In genomic region chr16:87924937-87925670, GRCh38 we compare ENCODE assay signal across 12 cellular contexts. TPM values are rescaled to one million over a fixed set of nuclear protein-coding genes. Genes with fewer than 3 reads are reported as not detected.
A peak's percentile ranks its signal among the peaks of the same experiment; 100 is the strongest.
DNase-seq lines count a peak whose midpoint lies in the region; ATAC-seq, FAIRE-seq and TF ChIP-seq lines count a peak whose summit lies in the region.
"Had no signal": no experiment of that assay in that cellular context is flagged by ENCODE, and none has a peak within 500 bp of the region (broad histone marks: within the 10 kb centered on the region; RNA-seq: fewer than 3 reads in every experiment).

No MANE protein-coding gene starts in this region.

- no peak for TF ChIP-seq CTCF in brain (conservative IDR thresholded peaks at IDR 0.05)
- TF ChIP-seq CTCF in psoas muscle (IDR thresholded peaks at IDR 0.05), result no peak

- H3K27me3 ChIP-seq in psoas muscle (ENCODE audit: insufficient read depth in 3 of 3, low read length in 2 of 3) (no peaks in the 10 kb centered on the region), HAP-1 (ENCODE audit: low read depth) (peaks cover 6% of the 10 kb centered on the region; the same call in 1 of the 2 replicates)

- no peaks in the 10 kb centered on the region for H3K9me3 ChIP-seq in psoas muscle
- no peaks in the 10 kb centered on the region for H3K9me3 ChIP-seq in HAP-1

- H3K4me3 ChIP-seq in psoas muscle, result no peak overlapping the region
- H3K4me3 ChIP-seq in HAP-1, result no peak overlapping the region

- no peak for DNase-seq in GM12891 (ENCODE audit: insufficient read length, low spot score)
- peak; percentile 92 for DNase-seq in NCI-H2107 (lab: John Stamatoyannopoulos, UW)
- DNase-seq in psoas muscle, result peak in 1 of 2 donors; percentile 63
- DNase-seq in HAP-1 (ENCODE audit: low spot score in 2 of 2), result no peak
- DNase-seq: activated naive CD8-positive, alpha-beta T cell treated with anti-CD3 and anti-CD28 coated beads, Interleukin-2, amount 10 ng/mL, durations not matched to agents 7 days and 5 days; small intestine had no signal

- in situ Hi-C loops in HAP-1 (cut with MboI; ENCODE audit: low sequenced_read_pairs), result no loop called here

- peak overlapping the region; percentile 81 to 98 (median 98) for H3K27ac Mint-ChIP-seq in brain
- H3K27ac Mint-ChIP-seq: activated naive CD8-positive, alpha-beta T cell treated with anti-CD3 and anti-CD28 coated beads, Interleukin-2, amount 10 ng/mL, durations not matched to agents 7 days and 5 days; stimulated activated naive CD8-positive, alpha-beta T cell treated with anti-CD3 and anti-CD28 coated beads, Interleukin-15, Interleukin-2, amounts not matched to agents 100 ng/mL and 50 ng/mL, for 24 hours had no signal

- H3K4me1 Mint-ChIP-seq in brain, result peaks cover 44% of the 10 kb centered on the region

- H3K36me3 Mint-ChIP-seq in brain, result no peaks in the 10 kb centered on the region
- H3K36me3 Mint-ChIP-seq: activated naive CD8-positive, alpha-beta T cell treated with anti-CD3 and anti-CD28 coated beads, Interleukin-2, amount 10 ng/mL, durations not matched to agents 7 days and 5 days had no signal

- no peaks in the 10 kb centered on the region for H3K36me3 ChIP-seq in psoas muscle (ENCODE audit: insufficient read depth in 1 of 2, low read depth in 1 of 2)
- no peaks in the 10 kb centered on the region for H3K36me3 ChIP-seq in HAP-1 (replicated peaks)

- FAIRE-seq in GM12891 (lab: Jason Lieb, UNC), result peak; percentile 69
- FAIRE-seq: small intestine had no signal

- intact Hi-C loops in psoas muscle (cut with DNase I), result no loop called here

- peak overlapping the region in 2 of 5 experiments; percentile 14 to 58 for H3K4me3 Mint-ChIP-seq in brain
- H3K4me3 Mint-ChIP-seq: activated naive CD8-positive, alpha-beta T cell treated with anti-CD3 and anti-CD28 coated beads, Interleukin-2, amount 10 ng/mL, durations not matched to agents 7 days and 5 days; stimulated activated naive CD8-positive, alpha-beta T cell treated with anti-CD3 and anti-CD28 coated beads, Interleukin-15, Interleukin-2, amounts not matched to agents 100 ng/mL and 50 ng/mL, for 24 hours had no signal

- H3K9me3 Mint-ChIP-seq in brain, result no peaks in the 10 kb centered on the region
- H3K9me3 Mint-ChIP-seq: activated naive CD8-positive, alpha-beta T cell treated with anti-CD3 and anti-CD28 coated beads, Interleukin-2, amount 10 ng/mL, durations not matched to agents 7 days and 5 days; stimulated activated naive CD8-positive, alpha-beta T cell treated with anti-CD3 and anti-CD28 coated beads, Interleukin-15, Interleukin-2, amounts not matched to agents 100 ng/mL and 50 ng/mL, for 24 hours had no signal

- H3K4me1 ChIP-seq in psoas muscle, result no peaks in the 10 kb centered on the region
- no peaks in the 10 kb centered on the region for H3K4me1 ChIP-seq in HAP-1

- 62 to 71% (median 63%) methylated on average over 21 of the region's 21 CpGs for WGBS in psoas muscle, 3 donors

- ATAC-seq in psoas muscle (peak; percentile 47 to 81 (median 72)), GM21619 (IDR thresholded peaks at IDR 0.05; ENCODE audit: unreplicated experiment) (no peak), GM18873 (IDR thresholded peaks at IDR 0.05; ENCODE audit: low FRiP score, unreplicated experiment) (no peak), GM19467 (IDR thresholded peaks at IDR 0.05; ENCODE audit: unreplicated experiment) (no peak)

- no peak overlapping the region for H3K27ac ChIP-seq in psoas muscle

- H3K27me3 Mint-ChIP-seq in brain, result peaks cover 2% of the 10 kb centered on the region
- H3K27me3 Mint-ChIP-seq: stimulated activated naive CD8-positive, alpha-beta T cell treated with anti-CD3 and anti-CD28 coated beads, Interleukin-15, Interleukin-2, amounts not matched to agents 100 ng/mL and 50 ng/mL, for 24 hours had no signal

- TF ChIP-seq POLR2A in GM12891 (IDR thresholded peaks at IDR 0.05; ENCODE audit: low read depth, low read length), result no peak

TF ChIP-seq in GM12891, 5 proteins besides CTCF, POLR2A, EP300 and RAD21:
- TF ChIP-seq POLR2AphosphoS5 (IDR thresholded peaks at IDR 0.05; ENCODE audit: low read depth, low read length) (no peak), SPI1 (IDR thresholded peaks at IDR 0.05; ENCODE audit: low read depth, low read length) (no peak), POU2F2 (IDR thresholded peaks at IDR 0.05; ENCODE audit: low read depth, low read length) (no peak), PAX5 (IDR thresholded peaks at IDR 0.05; ENCODE audit: insufficient read depth, low read length, severe bottlenecking) (no peak), TAF1 (IDR thresholded peaks at IDR 0.05; ENCODE audit: low read depth, low read length) (no peak)

RNA-seq across cellular contexts. Expression of gene CA5A, which starts 11.2 kb away (rescaled TPM):
- polyA plus RNA-seq in GM12891 (2012; ENCODE audit: low read depth, missing spikeins), result 0.09 TPM
- polyA plus RNA-seq in brain (ENCODE audit: insufficient read depth, low read depth, low replicate concordance), result 0.54 TPM
- under 1 TPM in 1 of 4 donors, not detected in 3; 0.12 TPM for total RNA-seq in psoas muscle
- not detected for polyA plus RNA-seq in psoas muscle
- total RNA-seq: activated naive CD8-positive, alpha-beta T cell treated with anti-CD3 and anti-CD28 coated beads, Interleukin-2, amount 10 ng/mL, durations not matched to agents 7 days and 5 days; lower leg skin had no signal
- polyA plus RNA-seq: small intestine had no signal

RNA-seq across cellular contexts. Expression of gene BANP, which starts 26.1 kb away (rescaled TPM):
- 11.9 TPM for polyA plus RNA-seq in GM12891 (2012; ENCODE audit: low read depth, missing spikeins)
- 27.1 TPM for polyA plus RNA-seq in brain (ENCODE audit: insufficient read depth, low read depth, low replicate concordance)
- total RNA-seq in psoas muscle, result 10 to 100 TPM; 11.9 to 15.3 (median 14.7) TPM
- polyA plus RNA-seq in psoas muscle, result 10 to 100 TPM in 1 of 3 donors, 1 to 10 TPM in 2; 7.7 to 14.2 (median 7.8) TPM

RNA-seq across cellular contexts. Expression of gene SLC7A5, which starts 55.8 kb away (rescaled TPM):
- polyA plus RNA-seq in GM12891 (2012; ENCODE audit: low read depth, missing spikeins), result 38.5 TPM
- polyA plus RNA-seq in brain (ENCODE audit: insufficient read depth, low read depth, low replicate concordance), result 101 TPM
- 10 to 100 TPM in 3 of 4 donors, 1 to 10 TPM in 1; 9.8 to 63.6 (median 28.3) TPM for total RNA-seq in psoas muscle
- 10 to 100 TPM; 16.4 to 28.6 (median 20.2) TPM for polyA plus RNA-seq in psoas muscle

Comparison
In these comparisons a context has a peak if more than half of its experiments do, and no peak if none do; other contexts are left out.
1. ATAC-seq: peak in psoas muscle (4 of 4); none in GM21619 (single experiment), GM18873 (single experiment) and GM19467 (single experiment).